Comparison of ENCODE assay signal across 9 cellular contexts in genomic region chr4:20251061-20251795, GRCh38. TPM values are rescaled to one million over a fixed set of nuclear protein-coding genes. Genes with fewer than 3 reads are reported as not detected.
DNase-seq lines count a peak whose midpoint lies in the region; ATAC-seq and TF ChIP-seq lines count a peak whose summit lies in the region.
"Had no signal": no experiment of that assay in that cellular context is flagged by ENCODE, and none has a peak within 500 bp of the region (broad histone marks: within the 10 kb centered on the region; RNA-seq: fewer than 3 reads in every experiment).

No MANE protein-coding gene starts in this region.

- H3K27me3 Mint-ChIP-seq in neural progenitor cell (ENCODE audit: insufficient read depth, low read depth) = peaks cover 11% of the 10 kb centered on the region

- H3K79me2 ChIP-seq in neural progenitor cell (ENCODE audit: low read depth) = no peaks in the 10 kb centered on the region

- H3K36me3 Mint-ChIP-seq in neural progenitor cell = peaks cover 5% of the 10 kb centered on the region

- H3K4me3 ChIP-seq in neural progenitor cell = peak overlapping the region; percentile 81

- no peaks in the 10 kb centered on the region for H3K9me3 Mint-ChIP-seq in neural progenitor cell

- peak; percentile 3 for ATAC-seq in GM18858 (IDR thresholded peaks at IDR 0.05; ENCODE audit: unreplicated experiment)
- ATAC-seq in HG03175 (IDR thresholded peaks at IDR 0.05; ENCODE audit: unreplicated experiment) = peak; percentile 5
- ATAC-seq: Panc1 had no signal

- peaks cover 25% of the 10 kb centered on the region for H4K20me1 ChIP-seq in neural progenitor cell (ENCODE audit: low read depth)

- peak overlapping the region; percentile 59 for H3K27ac ChIP-seq in caudate nucleus (ENCODE audit: low read depth, low read length)
- no peak overlapping the region for H3K27ac ChIP-seq in neural progenitor cell
- no peak overlapping the region for H3K27ac ChIP-seq in RWPE1

- no peak for TF ChIP-seq POLR2A in erythroblast (IDR thresholded peaks at IDR 0.05; ENCODE audit: low read length)

- peak overlapping the region; percentile 79 for H3K27ac Mint-ChIP-seq in neural progenitor cell

- no peak for TF ChIP-seq CTCF in neural progenitor cell (IDR thresholded peaks at IDR 0.05)
- no peak for TF ChIP-seq CTCF in RWPE1 (conservative IDR thresholded peaks at IDR 0.05; ENCODE audit: low read depth)

- peak overlapping the region; percentile 98 for H3K4me2 ChIP-seq in neural progenitor cell

- CTCF ChIA-PET in RWPE1 (lab: Yijun Ruan, JAX) = no interaction called here

- H2AFZ ChIP-seq in neural progenitor cell (replicated peaks) = peak overlapping the region; percentile 96

- H3K4me1 Mint-ChIP-seq in neural progenitor cell = peaks cover 27% of the 10 kb centered on the region

- H3K4me3 Mint-ChIP-seq in neural progenitor cell = peak overlapping the region; percentile 100

- H3K9ac ChIP-seq in neural progenitor cell = no peak overlapping the region

- peak in 10 of 61 donors; percentile 16 to 68 (median 52) for DNase-seq in caudate nucleus (lab: John Stamatoyannopoulos, UW)
- DNase-seq in neural progenitor cell (ENCODE audit: low spot score) = no peak
- DNase-seq in erythroblast (lab: John Stamatoyannopoulos, UW) = no peak
- DNase-seq in NCI-H2029 treated with DMSO at 0.1 percent for 48 hours (lab: John Stamatoyannopoulos, UW) = no peak
- DNase-seq in RWPE1 (ENCODE audit: low spot score) = no peak
- no peak for DNase-seq in NCI-H446 (lab: John Stamatoyannopoulos, UW)

- H3K27me3 ChIP-seq in neural progenitor cell = peaks cover 67% of the 10 kb centered on the region

- peaks cover 7% of the 10 kb centered on the region for H3F3A ChIP-seq in neural progenitor cell (ENCODE audit: low read depth)

- no peaks in the 10 kb centered on the region for H3K36me3 ChIP-seq in neural progenitor cell

- H3K9me3 ChIP-seq in neural progenitor cell (ENCODE audit: low read depth) = no peaks in the 10 kb centered on the region

- POLR2A ChIA-PET in RWPE1 (lab: Yijun Ruan, JAX; ENCODE audit: low non-redundant PET) = no interaction called here

- H3K4me1 ChIP-seq in neural progenitor cell = peaks cover 13% of the 10 kb centered on the region

RNA-seq across cellular contexts. Expression of gene SLIT2, which starts 0.5 kb away (rescaled TPM):
- total RNA-seq in neural progenitor cell (ENCODE audit: low replicate concordance) = 1.2 and 3.0 TPM in 2 replicates
